Comparison of ENCODE assay signal across 1 cellular context in the genomic region with DNA sequence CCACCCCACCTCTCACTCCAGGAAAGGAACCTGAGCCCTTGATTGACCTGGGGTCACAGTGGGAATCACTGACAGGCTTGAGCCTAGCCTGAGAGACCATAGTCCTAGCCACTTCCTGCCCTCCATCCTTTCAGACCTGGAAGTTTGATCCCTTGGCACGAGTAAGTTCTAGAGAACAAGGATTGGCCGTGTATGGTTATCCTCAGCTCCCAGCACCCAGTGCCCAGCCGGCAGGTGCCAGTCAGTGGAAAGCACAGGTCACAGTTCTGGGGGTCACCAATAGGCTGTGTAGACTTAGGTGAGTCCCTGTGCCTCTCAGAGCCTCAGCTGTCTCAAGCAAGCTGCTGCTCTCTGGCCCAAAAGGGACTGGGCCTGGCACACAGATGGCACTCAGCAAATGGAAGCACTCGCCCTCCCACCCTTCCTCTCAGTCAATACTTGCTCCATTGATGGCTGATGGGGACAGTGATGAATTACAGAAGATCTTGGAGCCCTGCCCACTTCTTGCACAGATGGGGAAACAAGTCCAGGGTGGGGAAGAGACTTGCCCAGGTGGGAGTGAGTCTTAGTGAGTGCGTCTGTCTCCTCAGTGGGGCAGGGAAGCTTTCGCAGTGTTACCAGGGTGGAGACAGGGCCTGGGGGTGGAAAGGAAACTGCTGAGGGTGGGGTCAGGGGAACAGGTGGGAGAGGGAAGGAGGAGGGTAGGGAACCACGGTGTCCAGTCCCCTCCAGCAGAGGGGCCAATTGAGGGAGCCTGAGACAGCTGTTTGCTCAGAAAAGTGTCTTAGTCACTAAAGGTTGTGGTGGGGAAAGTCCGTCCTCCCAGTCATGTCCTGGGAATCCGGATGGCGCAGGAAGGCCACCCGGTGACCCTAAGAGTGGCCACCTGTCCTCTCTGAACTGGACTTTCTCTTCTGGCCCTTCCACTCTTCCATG.
TF ChIP-seq lines count a peak whose summit lies in the region.

No MANE protein-coding gene starts in this region.

TF ChIP-seq in K562, 482 proteins besides CTCF, POLR2A, EP300 and RAD21:
- TF ChIP-seq TAF15 (IDR thresholded peaks at IDR 0.05; ENCODE audit: low read depth, low read length) (no peak), MTA2 (IDR thresholded peaks at IDR 0.05; ENCODE audit: low read depth) (no peak), NUFIP1 (IDR thresholded peaks at IDR 0.05; ENCODE audit: partially characterized antibody) (no peak), MIER1 (IDR thresholded peaks at IDR 0.05; ENCODE audit: low read depth) (no peak), TCF7L2 (IDR thresholded peaks at IDR 0.05; ENCODE audit: low read depth, low read length) (no peak), CBX2 (IDR thresholded peaks at IDR 0.05; ENCODE audit: insufficient read depth, low read length, poor library complexity, severe bottlenecking) (no peak), KAT7 (CRISPR knock-in tag; IDR thresholded peaks at IDR 0.05; ENCODE audit: borderline replicate concordance) (no peak), NFIC (IDR thresholded peaks at IDR 0.05) (peak; percentile 45), MYBL2 (IDR thresholded peaks at IDR 0.05; ENCODE audit: low read depth) (no peak), MYBL2 (CRISPR knock-in tag; IDR thresholded peaks at IDR 0.05; ENCODE audit: borderline replicate concordance) (no peak), ARNT (IDR thresholded peaks at IDR 0.05) (no peak), SP1 (CRISPR knock-in tag; IDR thresholded peaks at IDR 0.05) (no peak), THRAP3 (IDR thresholded peaks at IDR 0.05; ENCODE audit: borderline replicate concordance) (no peak), HDAC6 (IDR thresholded peaks at IDR 0.05; ENCODE audit: low read depth, low read length) (no peak), MCM3 (IDR thresholded peaks at IDR 0.05) (no peak), STAT5A (IDR thresholded peaks at IDR 0.05; ENCODE audit: borderline replicate concordance, low read length) (no peak), NELFE (IDR thresholded peaks at IDR 0.05; ENCODE audit: insufficient read depth, insufficient read length) (no peak), SRSF3 (IDR thresholded peaks at IDR 0.05; ENCODE audit: insufficient read depth, low read length) (no peak), ZNF124 (CRISPR knock-in tag; IDR thresholded peaks at IDR 0.05) (no peak), ZNF431 (CRISPR knock-in tag; IDR thresholded peaks at IDR 0.05) (no peak), MEIS2 (IDR thresholded peaks at IDR 0.05; ENCODE audit: partially characterized antibody) (peak; percentile 60)
- TF ChIP-seq, protein P1, sequence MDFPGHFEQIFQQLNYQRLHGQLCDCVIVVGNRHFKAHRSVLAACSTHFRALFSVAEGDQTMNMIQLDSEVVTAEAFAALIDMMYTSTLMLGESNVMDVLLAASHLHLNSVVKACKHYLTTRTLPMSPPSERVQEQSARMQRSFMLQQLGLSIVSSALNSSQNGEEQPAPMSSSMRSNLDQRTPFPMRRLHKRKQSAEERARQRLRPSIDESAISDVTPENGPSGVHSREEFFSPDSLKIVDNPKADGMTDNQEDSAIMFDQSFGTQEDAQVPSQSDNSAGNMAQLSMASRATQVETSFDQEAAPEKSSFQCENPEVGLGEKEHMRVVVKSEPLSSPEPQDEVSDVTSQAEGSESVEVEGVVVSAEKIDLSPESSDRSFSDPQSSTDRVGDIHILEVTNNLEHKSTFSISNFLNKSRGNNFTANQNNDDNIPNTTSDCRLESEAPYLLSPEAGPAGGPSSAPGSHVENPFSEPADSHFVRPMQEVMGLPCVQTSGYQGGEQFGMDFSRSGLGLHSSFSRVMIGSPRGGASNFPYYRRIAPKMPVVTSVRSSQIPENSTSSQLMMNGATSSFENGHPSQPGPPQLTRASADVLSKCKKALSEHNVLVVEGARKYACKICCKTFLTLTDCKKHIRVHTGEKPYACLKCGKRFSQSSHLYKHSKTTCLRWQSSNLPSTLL (IDR thresholded peaks at IDR 0.05) = no peak
- TF ChIP-seq, protein P2, sequence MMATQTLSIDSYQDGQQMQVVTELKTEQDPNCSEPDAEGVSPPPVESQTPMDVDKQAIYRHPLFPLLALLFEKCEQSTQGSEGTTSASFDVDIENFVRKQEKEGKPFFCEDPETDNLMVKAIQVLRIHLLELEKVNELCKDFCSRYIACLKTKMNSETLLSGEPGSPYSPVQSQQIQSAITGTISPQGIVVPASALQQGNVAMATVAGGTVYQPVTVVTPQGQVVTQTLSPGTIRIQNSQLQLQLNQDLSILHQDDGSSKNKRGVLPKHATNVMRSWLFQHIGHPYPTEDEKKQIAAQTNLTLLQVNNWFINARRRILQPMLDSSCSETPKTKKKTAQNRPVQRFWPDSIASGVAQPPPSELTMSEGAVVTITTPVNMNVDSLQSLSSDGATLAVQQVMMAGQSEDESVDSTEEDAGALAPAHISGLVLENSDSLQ (IDR thresholded peaks at IDR 0.05) = peak; percentile 77
- TF ChIP-seq, protein P3, sequence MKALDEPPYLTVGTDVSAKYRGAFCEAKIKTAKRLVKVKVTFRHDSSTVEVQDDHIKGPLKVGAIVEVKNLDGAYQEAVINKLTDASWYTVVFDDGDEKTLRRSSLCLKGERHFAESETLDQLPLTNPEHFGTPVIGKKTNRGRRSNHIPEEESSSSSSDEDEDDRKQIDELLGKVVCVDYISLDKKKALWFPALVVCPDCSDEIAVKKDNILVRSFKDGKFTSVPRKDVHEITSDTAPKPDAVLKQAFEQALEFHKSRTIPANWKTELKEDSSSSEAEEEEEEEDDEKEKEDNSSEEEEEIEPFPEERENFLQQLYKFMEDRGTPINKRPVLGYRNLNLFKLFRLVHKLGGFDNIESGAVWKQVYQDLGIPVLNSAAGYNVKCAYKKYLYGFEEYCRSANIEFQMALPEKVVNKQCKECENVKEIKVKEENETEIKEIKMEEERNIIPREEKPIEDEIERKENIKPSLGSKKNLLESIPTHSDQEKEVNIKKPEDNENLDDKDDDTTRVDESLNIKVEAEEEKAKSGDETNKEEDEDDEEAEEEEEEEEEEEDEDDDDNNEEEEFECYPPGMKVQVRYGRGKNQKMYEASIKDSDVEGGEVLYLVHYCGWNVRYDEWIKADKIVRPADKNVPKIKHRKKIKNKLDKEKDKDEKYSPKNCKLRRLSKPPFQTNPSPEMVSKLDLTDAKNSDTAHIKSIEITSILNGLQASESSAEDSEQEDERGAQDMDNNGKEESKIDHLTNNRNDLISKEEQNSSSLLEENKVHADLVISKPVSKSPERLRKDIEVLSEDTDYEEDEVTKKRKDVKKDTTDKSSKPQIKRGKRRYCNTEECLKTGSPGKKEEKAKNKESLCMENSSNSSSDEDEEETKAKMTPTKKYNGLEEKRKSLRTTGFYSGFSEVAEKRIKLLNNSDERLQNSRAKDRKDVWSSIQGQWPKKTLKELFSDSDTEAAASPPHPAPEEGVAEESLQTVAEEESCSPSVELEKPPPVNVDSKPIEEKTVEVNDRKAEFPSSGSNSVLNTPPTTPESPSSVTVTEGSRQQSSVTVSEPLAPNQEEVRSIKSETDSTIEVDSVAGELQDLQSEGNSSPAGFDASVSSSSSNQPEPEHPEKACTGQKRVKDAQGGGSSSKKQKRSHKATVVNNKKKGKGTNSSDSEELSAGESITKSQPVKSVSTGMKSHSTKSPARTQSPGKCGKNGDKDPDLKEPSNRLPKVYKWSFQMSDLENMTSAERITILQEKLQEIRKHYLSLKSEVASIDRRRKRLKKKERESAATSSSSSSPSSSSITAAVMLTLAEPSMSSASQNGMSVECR (CRISPR knock-in tag; IDR thresholded peaks at IDR 0.05) = no peak
- TF ChIP-seq, protein P4, sequence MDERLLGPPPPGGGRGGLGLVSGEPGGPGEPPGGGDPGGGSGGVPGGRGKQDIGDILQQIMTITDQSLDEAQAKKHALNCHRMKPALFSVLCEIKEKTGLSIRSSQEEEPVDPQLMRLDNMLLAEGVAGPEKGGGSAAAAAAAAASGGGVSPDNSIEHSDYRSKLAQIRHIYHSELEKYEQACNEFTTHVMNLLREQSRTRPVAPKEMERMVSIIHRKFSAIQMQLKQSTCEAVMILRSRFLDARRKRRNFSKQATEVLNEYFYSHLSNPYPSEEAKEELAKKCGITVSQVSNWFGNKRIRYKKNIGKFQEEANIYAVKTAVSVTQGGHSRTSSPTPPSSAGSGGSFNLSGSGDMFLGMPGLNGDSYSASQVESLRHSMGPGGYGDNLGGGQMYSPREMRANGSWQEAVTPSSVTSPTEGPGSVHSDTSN (CRISPR knock-in tag; IDR thresholded peaks at IDR 0.05; ENCODE audit: low read depth) = no peak
- TF ChIP-seq, protein P4 (tag; conservative IDR thresholded peaks at IDR 0.05; ENCODE audit: low read depth) = peak; percentile 39; the same call in 1 of the 2 replicates
